1 cellular context compared by ENCODE assay signal in genomic region chr2:241592126-241592845, GRCh38.
TF ChIP-seq lines count a peak whose summit lies in the region.

No MANE protein-coding gene starts in this region.

TF ChIP-seq in K562, 482 proteins besides CTCF, POLR2A, EP300 and RAD21:
- TF ChIP-seq TBL1XR1 (IDR thresholded peaks at IDR 0.05; ENCODE audit: low read length in 2 of 2) (no peak), TAF1 (IDR thresholded peaks at IDR 0.05; ENCODE audit: control insufficient read depth, extremely low read depth, insufficient read depth, low read length, severe bottlenecking) (no peak), POLR2G (IDR thresholded peaks at IDR 0.05; ENCODE audit: low read depth, low read length) (0 out of 2 replicates have a peak, but pooled peaks have one; percentile 29)
TF ChIP-seq in K562: peak in this region for 1.
